19 cellular contexts compared by ENCODE assay signal in genomic region chr13:71869274-71869673, GRCh38. TPM values are rescaled to one million over a fixed set of nuclear protein-coding genes. Genes with fewer than 3 reads are reported as not detected.
A peak's percentile ranks its signal among the peaks of the same experiment; 100 is the strongest.
DNase-seq lines count a peak whose midpoint lies in the region; ATAC-seq and TF ChIP-seq lines count a peak whose summit lies in the region.
"Had no signal": no experiment of that assay in that cellular context is flagged by ENCODE, and none has a peak within 500 bp of the region (broad histone marks: within the 10 kb centered on the region; RNA-seq: fewer than 3 reads in every experiment).

No MANE protein-coding gene starts in this region.

- H3K4me3 Mint-ChIP-seq in glutamatergic neuron (ENCODE audit: unreplicated experiment) = peak overlapping the region; percentile 78
- peak overlapping the region; percentile 96 for H3K4me3 Mint-ChIP-seq in nephron progenitor cell
- no peak overlapping the region for H3K4me3 Mint-ChIP-seq in CD8-positive, alpha-beta memory T cell

- CTCF ChIA-PET in CD8-positive, alpha-beta memory T cell (lab: Charles Lee) = no interaction called here

- DNase-seq in H7 = peak; percentile 8
- DNase-seq in glutamatergic neuron = no peak
- DNase-seq in nephron progenitor cell = no peak
- no peak for DNase-seq in CD8-positive, alpha-beta memory T cell
- no peak for DNase-seq in NCI-H1694 (lab: John Stamatoyannopoulos, UW)
- no peak for DNase-seq in left ventricle myocardium superior
- no peak for DNase-seq in DMS79 treated with DMSO at 0.1 percent for 48 hours (lab: John Stamatoyannopoulos, UW)
- DNase-seq: Caco-2, DMS53, KBM-7, NCI-H187 treated with DMSO at 0.1 percent for 48 hours, NCI-H2171, NCI-H446, NCI-H774, PC-9, SJCRH30 had no signal

- no peak overlapping the region for H3K27ac ChIP-seq in CD8-positive, alpha-beta memory T cell (ENCODE audit: low read depth, low read length)
- H3K27ac ChIP-seq: C4-2B, PC-9, SJCRH30 had no signal

- H3K4me2 ChIP-seq in Loucy (ENCODE audit: low read depth, low read length, poor library complexity, severe bottlenecking) = no peak overlapping the region
- H3K4me2 ChIP-seq: PC-9 had no signal

- no peaks in the 10 kb centered on the region for H3F3A ChIP-seq in Loucy (ENCODE audit: low read depth)

- no peaks in the 10 kb centered on the region for H3K9me2 ChIP-seq in Loucy (replicated peaks; ENCODE audit: low read depth, low read length)

- H3K27ac Mint-ChIP-seq in glutamatergic neuron (ENCODE audit: unreplicated experiment) (peak overlapping the region; percentile 9), nephron progenitor cell (peak overlapping the region; percentile 1)
- H3K27ac Mint-ChIP-seq in CD8-positive, alpha-beta memory T cell = no peak overlapping the region

- H3K36me3 Mint-ChIP-seq in glutamatergic neuron (ENCODE audit: unreplicated experiment) (no peaks in the 10 kb centered on the region), nephron progenitor cell (ENCODE audit: low read depth) (no peaks in the 10 kb centered on the region)
- no peaks in the 10 kb centered on the region for H3K36me3 Mint-ChIP-seq in CD8-positive, alpha-beta memory T cell

- H3K4me1 ChIP-seq in Loucy (ENCODE audit: insufficient read depth, low read length, poor library complexity, severe bottlenecking) = peaks cover 13% of the 10 kb centered on the region
- no peaks in the 10 kb centered on the region for H3K4me1 ChIP-seq in CD8-positive, alpha-beta memory T cell (ENCODE audit: insufficient read depth, low read length)
- H3K4me1 ChIP-seq: Caco-2, SJCRH30 had no signal

- peak overlapping the region; percentile 20; the same call in 1 of the 2 replicates for H2AFZ ChIP-seq in Loucy (ENCODE audit: low read length)
- H2AFZ ChIP-seq: PC-9 had no signal

- POLR2A ChIA-PET in CD8-positive, alpha-beta memory T cell (lab: Charles Lee) = no interaction called here

- no peak overlapping the region for H3K9ac ChIP-seq in Loucy (ENCODE audit: low read depth, low read length, poor library complexity, severe bottlenecking)

- H3K36me3 ChIP-seq in H7 (replicated peaks; ENCODE audit: control insufficient read depth, insufficient read depth, low read length) (no peaks in the 10 kb centered on the region), Loucy (ENCODE audit: insufficient read depth, low read length) (no peaks in the 10 kb centered on the region; the same call in 1 of the 2 replicates)
- H3K36me3 ChIP-seq in CD8-positive, alpha-beta memory T cell (ENCODE audit: insufficient read depth, low read length) = no peaks in the 10 kb centered on the region
- H3K36me3 ChIP-seq: SJCRH30 had no signal

- TF ChIP-seq CTCF in Loucy (conservative IDR thresholded peaks at IDR 0.05; ENCODE audit: low read length) = no peak
- no peak for TF ChIP-seq CTCF in glutamatergic neuron (IDR thresholded peaks at IDR 0.05; ENCODE audit: partially characterized antibody, unreplicated experiment)
- no peak for TF ChIP-seq CTCF in nephron progenitor cell (IDR thresholded peaks at IDR 0.05)

- ATAC-seq in left ventricle myocardium superior = no peak
- ATAC-seq: HCT116 had no signal

- H3K9me3 Mint-ChIP-seq in glutamatergic neuron (ENCODE audit: unreplicated experiment) (peaks cover 26% of the 10 kb centered on the region), nephron progenitor cell (no peaks in the 10 kb centered on the region)
- peaks cover 0 to 16% (median 4%) of the 10 kb centered on the region in 5 donors for H3K9me3 Mint-ChIP-seq in CD8-positive, alpha-beta memory T cell

- intact Hi-C loops in left ventricle myocardium superior (cut with micrococcal nuclease) = no loop called here

- no peak overlapping the region for H3K4me3 ChIP-seq in H7 (ENCODE audit: insufficient read depth, low read depth, low read length)
- no peak overlapping the region for H3K4me3 ChIP-seq in Loucy (ENCODE audit: low read length, poor library complexity, severe bottlenecking)
- H3K4me3 ChIP-seq in CD8-positive, alpha-beta memory T cell (ENCODE audit: low read length) = no peak overlapping the region
- H3K4me3 ChIP-seq: PC-9, SJCRH30 had no signal

- no peaks in the 10 kb centered on the region for H3K79me2 ChIP-seq in Loucy (ENCODE audit: insufficient read depth, low read length)

- no peaks in the 10 kb centered on the region for H4K20me1 ChIP-seq in Loucy (ENCODE audit: insufficient read depth, low read length, poor library complexity, severe bottlenecking)

- H3K27me3 Mint-ChIP-seq in glutamatergic neuron (ENCODE audit: unreplicated experiment) (peaks cover 20% of the 10 kb centered on the region), nephron progenitor cell (ENCODE audit: low read depth, poor library complexity) (no peaks in the 10 kb centered on the region)
- H3K27me3 Mint-ChIP-seq in CD8-positive, alpha-beta memory T cell = peaks cover 20 to 40% of the 10 kb centered on the region in 2 donors

- H3K9me3 ChIP-seq in Loucy (ENCODE audit: insufficient read depth, low read depth, low read length) = no peaks in the 10 kb centered on the region
- H3K9me3 ChIP-seq in CD8-positive, alpha-beta memory T cell (ENCODE audit: low read length) = no peaks in the 10 kb centered on the region
- H3K9me3 ChIP-seq: Caco-2, SJCRH30 had no signal

- H3K27me3 ChIP-seq in H7 (ENCODE audit: control insufficient read depth, insufficient read depth, low read length) (peaks cover 52% of the 10 kb centered on the region), Loucy (ENCODE audit: insufficient read depth, low read length, poor library complexity, severe bottlenecking) (no peaks in the 10 kb centered on the region)
- H3K27me3 ChIP-seq in CD8-positive, alpha-beta memory T cell (ENCODE audit: insufficient read depth, low read length, poor library complexity, severe bottlenecking) = peaks cover 3% of the 10 kb centered on the region
- H3K27me3 ChIP-seq: SJCRH30 had no signal

- H3K4me1 Mint-ChIP-seq in glutamatergic neuron (ENCODE audit: low read depth, unreplicated experiment) (peaks cover 45% of the 10 kb centered on the region), nephron progenitor cell (peaks cover 66% of the 10 kb centered on the region)
- peaks cover 5 to 16% (median 16%) of the 10 kb centered on the region in 3 donors for H3K4me1 Mint-ChIP-seq in CD8-positive, alpha-beta memory T cell

RNA-seq across cellular contexts. Expression of gene DACH1, which starts 2.3 kb away (rescaled TPM):
- total RNA-seq in H7 (2014; rRNA removed; shearing (Covaris generic)) = 0.28 TPM in 1 of 2 replicates, not detected in the other
- 110 TPM for total RNA-seq in glutamatergic neuron (ENCODE audit: unreplicated experiment)
- total RNA-seq in CD8-positive, alpha-beta memory T cell = not detected
- not detected for polyA plus RNA-seq in CD8-positive, alpha-beta memory T cell
- 3.5 TPM for total RNA-seq in left ventricle myocardium superior

Comparison
In these comparisons a context has a peak if more than half of its experiments do, and no peak if none do; other contexts are left out.
1. H3K27ac Mint-ChIP-seq: peak in glutamatergic neuron (single experiment) and nephron progenitor cell (single experiment); none in CD8-positive, alpha-beta memory T cell (0 of 8).
2. H3K4me3 Mint-ChIP-seq: peak in glutamatergic neuron (single experiment) and nephron progenitor cell (single experiment); none in CD8-positive, alpha-beta memory T cell (0 of 7).
3. RNA of gene DACH1, which starts 2.3 kb away (total RNA-seq): 110 TPM in glutamatergic neuron (single experiment); 3.5 TPM in left ventricle myocardium superior (single experiment), 0.28 TPM in H7 and not detected in CD8-positive, alpha-beta memory T cell; every median in the first group is over 10 times any median in the second.